ENCODE assay signal across 2 cellular contexts in genomic region chrX:141176586-141177451, GRCh38.
TF ChIP-seq lines count a peak whose summit lies in the region.

TSS of gene LDOC1 (minus strand) at chrX:141177129. CDS start at chrX:141177021, 108 bp downstream.

TF ChIP-seq in liver, 16 proteins besides CTCF, POLR2A, EP300 and RAD21:
- no peak for TF ChIP-seq SP1 (IDR thresholded peaks at IDR 0.05)
- no peak for TF ChIP-seq TAF1 (conservative IDR thresholded peaks at IDR 0.05)
- no peak for TF ChIP-seq HNF4G (IDR thresholded peaks at IDR 0.05)
- no peak for TF ChIP-seq JUND (IDR thresholded peaks at IDR 0.05)
- no peak for TF ChIP-seq NR2F2 (IDR thresholded peaks at IDR 0.05)
- no peak for TF ChIP-seq FOXA1 (IDR thresholded peaks at IDR 0.05)
- TF ChIP-seq GABPA (IDR thresholded peaks at IDR 0.05 in 1 of 2, conservative IDR thresholded peaks at IDR 0.05 in 1 of 2), result no peak
- TF ChIP-seq MAX (IDR thresholded peaks at IDR 0.05), result no peak
- TF ChIP-seq RXRA (IDR thresholded peaks at IDR 0.05), result no peak

TF ChIP-seq in HepG2, 621 proteins besides CTCF, POLR2A, EP300 and RAD21:
- TF ChIP-seq ZNF646 (CRISPR knock-in tag; IDR thresholded peaks at IDR 0.05), result no peak
- no peak for TF ChIP-seq ZNF296 (CRISPR knock-in tag; conservative IDR thresholded peaks at IDR 0.05)
- TF ChIP-seq NFE2L2 (IDR thresholded peaks at IDR 0.05; ENCODE audit: low read length), result no peak
- no peak for TF ChIP-seq FOSL2 (CRISPR knock-in tag; IDR thresholded peaks at IDR 0.05)
- no peak for TF ChIP-seq BCL6 (CRISPR knock-in tag; IDR thresholded peaks at IDR 0.05)
- TF ChIP-seq ZNF678 (CRISPR knock-in tag; IDR thresholded peaks at IDR 0.05), result no peak
- no peak for TF ChIP-seq ZNF274 (CRISPR knock-in tag; IDR thresholded peaks at IDR 0.05)
- no peak for TF ChIP-seq ZNF790 (CRISPR knock-in tag; IDR thresholded peaks at IDR 0.05; ENCODE audit: borderline replicate concordance)
- no peak for TF ChIP-seq ZXDC (CRISPR knock-in tag; IDR thresholded peaks at IDR 0.05)
- TF ChIP-seq STAT6 (CRISPR knock-in tag; IDR thresholded peaks at IDR 0.05; ENCODE audit: borderline replicate concordance), result no peak
- TF ChIP-seq SNAPC5 (CRISPR knock-in tag; IDR thresholded peaks at IDR 0.05; ENCODE audit: borderline replicate concordance), result no peak
- no peak for TF ChIP-seq BCL3 (CRISPR knock-in tag; IDR thresholded peaks at IDR 0.05)
- TF ChIP-seq ZMYM2 (CRISPR knock-in tag; IDR thresholded peaks at IDR 0.05), result no peak
